Comparison of ENCODE assay signal across 8 cellular contexts in genomic region chr9:137694962-137695875, GRCh38.
DNase-seq lines count a peak whose midpoint lies in the region; ATAC-seq and TF ChIP-seq lines count a peak whose summit lies in the region.

No MANE protein-coding gene starts in this region.

- in situ Hi-C loops in G401 (cut with HindIII; ENCODE audit: low sequenced_read_pairs), result loop anchor here (5.0 kb wide), 1 partner anchor 113 kb away; no protein-coding TSS in a partner anchor

- H3K27ac ChIP-seq in layer of hippocampus (ENCODE audit: low read depth, low read length), result peak overlapping the region; percentile 49
- H3K27ac ChIP-seq in testis, result peak overlapping the region in 1 of 2 donors; percentile 47

- peaks cover 47% of the 10 kb centered on the region for H3K4me1 ChIP-seq in testis

- H3K4me3 ChIP-seq in LNCaP clone FGC (ENCODE audit: low read depth, low read length) (no peak overlapping the region), testis (no peak overlapping the region)

- peak; percentile 44 for DNase-seq in G401 (ENCODE audit: low spot score)
- DNase-seq in LNCaP clone FGC (ENCODE audit: low read depth), result no peak
- DNase-seq in cerebellar cortex (ENCODE audit: low spot score), result peak; percentile 58
- DNase-seq in testis, result peak; percentile 78
- no peak for DNase-seq in NCI-H2029 (lab: John Stamatoyannopoulos, UW)
- DNase-seq in activated CD8-positive, alpha-beta memory T cell treated with anti-CD3 and anti-CD28 coated beads for 24 hours, result no peak

- H3K9me3 ChIP-seq in testis, result no peaks in the 10 kb centered on the region

- ATAC-seq in HG03565 (IDR thresholded peaks at IDR 0.05; ENCODE audit: unreplicated experiment), result no peak

- H3K27me3 ChIP-seq in layer of hippocampus (ENCODE audit: control insufficient read depth, insufficient read depth, low read length) (no peaks in the 10 kb centered on the region), testis (no peaks in the 10 kb centered on the region)

- WGBS in testis, 2 donors, result 69 to 71% methylated on average over 12 to 22 of the region's 22 CpGs

- TF ChIP-seq CTCF in LNCaP clone FGC (IDR thresholded peaks at IDR 0.05; ENCODE audit: control insufficient read depth, extremely low read depth, insufficient read depth), result peak; percentile 46
- peak in 2 of 3 experiments; percentile 52 to 60 for TF ChIP-seq CTCF in testis (IDR thresholded peaks at IDR 0.05)

- TF ChIP-seq POLR2A in testis (IDR thresholded peaks at IDR 0.05), result no peak

- no peaks in the 10 kb centered on the region for H3K36me3 ChIP-seq in testis (ENCODE audit: low read depth, missing control alignments)

- intact Hi-C loops in testis (cut with DNase I; ENCODE audit: low total_unique reads), result no loop called here

Comparison
In these comparisons a context has a peak if more than half of its experiments do, and no peak if none do; other contexts are left out.
1. DNase-seq: peak in G401 (single experiment), cerebellar cortex (single experiment) and testis (single experiment); none in LNCaP clone FGC (single experiment), NCI-H2029 (single experiment) and activated CD8-positive, alpha-beta memory T cell treated with anti-CD3 and anti-CD28 coated beads for 24 hours (single experiment).